In the genomic region with DNA sequence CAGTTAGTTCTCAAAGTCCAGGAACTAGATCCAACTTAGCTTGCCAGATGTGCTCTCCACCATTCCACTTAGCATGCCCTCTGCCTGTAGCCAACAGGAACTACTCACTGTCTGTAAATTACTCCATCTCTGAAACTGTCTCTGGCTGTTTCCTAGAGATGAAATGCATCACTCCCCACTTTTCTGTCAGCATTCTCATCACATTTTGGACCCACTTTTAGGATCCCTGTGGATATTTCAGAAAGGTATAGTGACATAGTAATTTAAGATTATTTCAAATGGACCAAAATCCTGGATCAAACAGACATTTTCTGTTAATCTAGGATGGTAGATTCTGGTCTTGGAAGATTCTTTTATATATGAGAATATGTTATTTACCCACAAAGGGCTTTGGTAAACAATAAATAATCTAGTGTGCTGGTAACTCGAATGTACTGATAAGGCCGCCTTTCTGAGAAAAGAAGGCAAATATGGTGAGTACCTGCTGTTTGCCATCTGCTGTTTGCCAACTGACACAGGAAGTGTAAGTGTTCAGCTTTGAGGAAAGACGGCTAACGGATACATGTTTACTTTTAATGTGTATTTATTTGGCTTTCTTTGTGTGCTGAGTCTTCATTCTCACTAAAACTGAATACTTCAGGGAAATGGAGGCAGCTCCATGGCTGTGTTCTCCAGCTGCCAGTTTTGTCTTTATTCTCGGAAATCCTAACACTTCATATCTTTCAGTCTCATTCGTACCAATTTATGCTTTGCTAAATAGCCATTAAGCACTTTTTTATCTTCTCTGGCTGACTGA, we compare ENCODE assay signal across 8 cellular contexts.
DNase-seq lines count a peak whose midpoint lies in the region; ATAC-seq and TF ChIP-seq lines count a peak whose summit lies in the region.

No MANE protein-coding gene starts in this region.

- H3K27me3 ChIP-seq in BJ (ENCODE audit: control insufficient read depth, insufficient read depth, low read length) (no peaks in the 10 kb centered on the region), Panc1 (ENCODE audit: control insufficient read depth, insufficient read depth, low read length) (peaks cover 5% of the 10 kb centered on the region)

- no peaks in the 10 kb centered on the region for H3K4me1 ChIP-seq in Panc1 (ENCODE audit: control insufficient read depth, insufficient read depth, low read length)

- H3K9me3 ChIP-seq in Panc1 (ENCODE audit: control insufficient read depth, insufficient read depth, low read depth, low read length): no peaks in the 10 kb centered on the region

- POLR2A ChIA-PET in BJ (lab: Charles Lee) (no interaction called here), Panc1 (lab: Charles Lee) (no interaction called here)

- TF ChIP-seq CTCF in BJ (IDR thresholded peaks at IDR 0.05; ENCODE audit: insufficient read depth, low read depth, low read length) (peak; percentile 56), HFF-Myc (IDR thresholded peaks at IDR 0.05; ENCODE audit: low read depth, low read length, missing control alignments) (peak; percentile 54), Panc1 (IDR thresholded peaks at IDR 0.05) (peak; percentile 39), fibroblast of villous mesenchyme (IDR thresholded peaks at IDR 0.05; ENCODE audit: insufficient read depth, low read depth, low read length) (peak; percentile 54)

- no peak for DNase-seq in BJ (ENCODE audit: low read depth)
- peak; percentile 44 for DNase-seq in HFF-Myc (ENCODE audit: extremely low read depth, low read depth)
- DNase-seq in Panc1 (ENCODE audit: low read depth, low spot score): no peak
- DNase-seq in fibroblast of villous mesenchyme (ENCODE audit: low read depth): peak; percentile 16
- DNase-seq in left cardiac atrium: no peak
- no peak for DNase-seq in activated naive CD4-positive, alpha-beta T cell treated with Interleukin-2 at 50 U/mL for 16 hours
- no peak for DNase-seq in hypothalamus (lab: John Stamatoyannopoulos, UW)

- no peak overlapping the region for H3K27ac ChIP-seq in Panc1 (ENCODE audit: low read length)

- in situ Hi-C loops in Panc1 (cut with HindIII; ENCODE audit: low pct_unique_long_range_greater_than_20kb, low sequenced_read_pairs): no loop called here

- BruUV-seq in Panc1 (replicated peaks; lab: Mats Ljungman, UMichigan): no TSS peak

- CTCF ChIA-PET in BJ (lab: Yijun Ruan, JAX) (interaction anchor here (0.9 to 8.2 kb wide), 5 partner anchors 9 to 160 kb away, joined by 3 to 79 read pairs (median 4); no protein-coding TSS in a partner anchor), Panc1 (lab: Charles Lee) (no interaction called here)

- H3K36me3 ChIP-seq in BJ (ENCODE audit: control insufficient read depth, insufficient read depth, low read length) (no peaks in the 10 kb centered on the region), Panc1 (ENCODE audit: control insufficient read depth, insufficient read depth, low read length) (no peaks in the 10 kb centered on the region)

- intact Hi-C loops in Panc1 (cut with micrococcal nuclease; ENCODE audit: unreplicated experiment): no loop called here
- intact Hi-C loops in left cardiac atrium (cut with DNase I): no loop called here

- H3K4me3 ChIP-seq in BJ (ENCODE audit: low read depth, low read length) (no peak overlapping the region), HFF-Myc (replicated peaks; ENCODE audit: low read depth, low read length) (no peak overlapping the region), Panc1 (ENCODE audit: low read depth in 2 of 2, low read length in 2 of 2) (no peak overlapping the region), fibroblast of villous mesenchyme (ENCODE audit: low read depth, low read length) (no peak overlapping the region)

- ATAC-seq in Panc1: no peak
- no peak for ATAC-seq in left cardiac atrium
- no peak for ATAC-seq in HG03571 (IDR thresholded peaks at IDR 0.05; ENCODE audit: unreplicated experiment)

Comparison
In these comparisons a context has a peak if more than half of its experiments do, and no peak if none do; other contexts are left out.
1. DNase-seq: peak in HFF-Myc (single experiment) and fibroblast of villous mesenchyme (single experiment); none in BJ (single experiment), Panc1 (single experiment), left cardiac atrium (single experiment), activated naive CD4-positive, alpha-beta T cell treated with Interleukin-2 at 50 U/mL for 16 hours (single experiment) and hypothalamus (0 of 51).
2. Peak in every context shown above with its lines, with median percentiles within 50 percentile points of each other: CTCF ChIP-seq.